23 cellular contexts compared by ENCODE assay signal in genomic region chr14:32019271-32019670, GRCh38. TPM values are rescaled to one million over a fixed set of nuclear protein-coding genes. Genes with fewer than 3 reads are reported as not detected.
DNase-seq lines count a peak whose midpoint lies in the region; ATAC-seq and TF ChIP-seq lines count a peak whose summit lies in the region.
"Had no signal": no experiment of that assay in that cellular context is flagged by ENCODE, and none has a peak within 500 bp of the region (broad histone marks: within the 10 kb centered on the region; RNA-seq: fewer than 3 reads in every experiment).

No MANE protein-coding gene starts in this region.

- H3K27me3 Mint-ChIP-seq in effector memory CD8-positive, alpha-beta T cell: peaks cover 11 to 33% of the 10 kb centered on the region in 2 donors
- H3K27me3 Mint-ChIP-seq: B cell, T-helper 17 cell had no signal

- no peaks in the 10 kb centered on the region for H3K79me2 ChIP-seq in hepatocyte

- H3K4me1 ChIP-seq in hepatocyte (ENCODE audit: insufficient read depth) (no peaks in the 10 kb centered on the region), prostate gland (replicated peaks) (no peaks in the 10 kb centered on the region)

- 56% methylated on average over 7 of the region's 7 CpGs for WGBS in hepatocyte (ENCODE audit: low lambda C conversion rate, missing lambda C conversion rate)
- WGBS in prostate gland: 30% methylated on average over 7 of the region's 7 CpGs

- no peaks in the 10 kb centered on the region for H3K9me2 ChIP-seq in hepatocyte (replicated peaks; ENCODE audit: insufficient read depth)

- no peaks in the 10 kb centered on the region for H3K9me3 Mint-ChIP-seq in effector memory CD8-positive, alpha-beta T cell
- H3K9me3 Mint-ChIP-seq: endodermal cell had no signal

- peaks cover 0 to 3% of the 10 kb centered on the region in 2 donors for H3K4me1 Mint-ChIP-seq in effector memory CD8-positive, alpha-beta T cell (ENCODE audit: low read depth in 2 of 2)
- H3K4me1 Mint-ChIP-seq: B cell, T-helper 17 cell had no signal

- H3K36me3 ChIP-seq in hepatocyte (replicated peaks; ENCODE audit: insufficient read depth, low read depth) (no peaks in the 10 kb centered on the region), prostate gland (no peaks in the 10 kb centered on the region)
- H3K36me3 ChIP-seq: sigmoid colon, SJSA1 had no signal

- DNase-seq in Ammon's horn (ENCODE audit: low spot score): peak; percentile 35
- DNase-seq in dorsolateral prefrontal cortex: no peak
- no peak for DNase-seq in hepatocyte (ENCODE audit: low spot score)
- DNase-seq in prostate gland (ENCODE audit: low spot score): no peak
- no peak for DNase-seq in mucosa of gallbladder (ENCODE audit: low spot score)
- DNase-seq in kidney tubule cell (ENCODE audit: low spot score): no peak
- no peak for DNase-seq in effector memory CD8-positive, alpha-beta T cell
- DNase-seq in NCI-H446 treated with DMSO at 0.1 percent for 48 hours (lab: John Stamatoyannopoulos, UW): no peak
- DNase-seq: 8988T; EL; endodermal cell; GOT3; kidney; NCI-H1105 treated with DMSO at 0.1 percent for 48 hours; NCI-H526; OCI-M1; sigmoid colon; stimulated activated CD4-positive, alpha-beta T cell treated with anti-CD3 and anti-CD28 coated beads, Interleukin-1b, Interleukin-23, amount 100 ng/mL, for 48 hours; stimulated activated naive CD4-positive, alpha-beta T cell; T-helper 17 cell had no signal

- H3K27me3 ChIP-seq in dorsolateral prefrontal cortex (peaks cover 0 to 39% (median 0%) of the 10 kb centered on the region in 45 donors), hepatocyte (no peaks in the 10 kb centered on the region), prostate gland (replicated peaks; ENCODE audit: insufficient read depth) (no peaks in the 10 kb centered on the region)
- H3K27me3 ChIP-seq: sigmoid colon, SJSA1 had no signal

- H3K4me3 ChIP-seq in dorsolateral prefrontal cortex (no peak overlapping the region), hepatocyte (no peak overlapping the region), prostate gland (no peak overlapping the region)
- H3K4me3 ChIP-seq: sigmoid colon, SJSA1 had no signal

- peak overlapping the region; percentile 28 for H2AFZ ChIP-seq in hepatocyte

- H3K4me3 Mint-ChIP-seq in effector memory CD8-positive, alpha-beta T cell: no peak overlapping the region
- H3K4me3 Mint-ChIP-seq: B cell, endodermal cell, T-helper 17 cell had no signal

- no peaks in the 10 kb centered on the region for H3K36me3 Mint-ChIP-seq in effector memory CD8-positive, alpha-beta T cell (ENCODE audit: insufficient read depth)

- intact Hi-C loops in dorsolateral prefrontal cortex (cut with DNase I) (no loop called here), prostate gland (cut with DNase I) (no loop called here)

- TF ChIP-seq CTCF in dorsolateral prefrontal cortex (IDR thresholded peaks at IDR 0.05 in 54 of 56, conservative IDR thresholded peaks at IDR 0.05 in 2 of 56; ENCODE audit: low read depth in 1 of 56, partially characterized antibody in 56 of 56): no peak
- no peak for TF ChIP-seq CTCF in hepatocyte (IDR thresholded peaks at IDR 0.05; ENCODE audit: poor library complexity)
- no peak for TF ChIP-seq CTCF in prostate gland (IDR thresholded peaks at IDR 0.05)

- no peak overlapping the region for H3K4me2 ChIP-seq in hepatocyte

- H4K20me1 ChIP-seq in hepatocyte (ENCODE audit: insufficient read depth, poor library complexity, severe bottlenecking): no peaks in the 10 kb centered on the region

- no peak for TF ChIP-seq POLR2A in prostate gland (IDR thresholded peaks at IDR 0.05)

- H3K27ac ChIP-seq in dorsolateral prefrontal cortex: peak overlapping the region in 43 of 59 donors; percentile 4 to 83 (median 65)
- H3K27ac ChIP-seq in hepatocyte: peak overlapping the region; percentile 27
- peak overlapping the region; percentile 5 to 37 for H3K27ac ChIP-seq in prostate gland
- H3K27ac ChIP-seq: SJSA1, VCaP had no signal

- ATAC-seq in effector memory CD8-positive, alpha-beta T cell (replicated peaks): no peak
- ATAC-seq: T-helper 17 cell had no signal

- no peak overlapping the region for H3K27ac Mint-ChIP-seq in effector memory CD8-positive, alpha-beta T cell
- H3K27ac Mint-ChIP-seq: B cell, endodermal cell, T-helper 17 cell had no signal

- no peaks in the 10 kb centered on the region for H3K9me3 ChIP-seq in hepatocyte (ENCODE audit: low read depth)
- no peaks in the 10 kb centered on the region for H3K9me3 ChIP-seq in prostate gland
- H3K9me3 ChIP-seq: sigmoid colon, SJSA1 had no signal

RNA-seq across cellular contexts. Expression of gene ARHGAP5, which starts 57.8 kb away (rescaled TPM):
- total RNA-seq in dorsolateral prefrontal cortex (100 to 1,000 TPM; 171 to 378 (median 237) TPM), hepatocyte (136 and 144 TPM in 2 replicates), prostate gland (100 to 1,000 TPM in 1 of 2 donors, 10 to 100 TPM in 1; 83.3 to 112 TPM), mucosa of gallbladder (134 TPM)
- 14.2 and 16.5 TPM in 2 replicates for polyA plus RNA-seq in hepatocyte
